In the genomic region with DNA sequence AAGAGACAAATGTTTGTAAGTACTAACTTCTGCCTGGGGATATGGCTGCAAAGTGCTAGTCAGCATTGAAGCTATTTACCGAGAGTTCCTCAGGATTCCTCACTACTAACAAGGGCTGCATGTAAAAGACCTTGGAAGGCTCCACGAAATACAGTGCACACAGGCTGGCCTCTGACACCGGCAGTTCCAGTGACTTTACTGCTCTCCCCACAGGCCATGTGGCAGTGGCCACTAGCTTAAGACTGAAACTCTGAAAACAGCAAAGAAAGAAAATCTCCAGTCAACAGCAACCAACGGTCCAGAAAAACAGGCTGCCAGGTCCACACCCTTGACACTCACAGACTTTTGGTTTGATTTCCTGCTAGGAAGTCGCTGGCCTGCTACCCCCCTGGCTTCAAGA, we compare ENCODE assay signal across 15 cellular contexts. TPM values are rescaled to one million over a fixed set of nuclear protein-coding genes. Genes with fewer than 3 reads are reported as not detected.
DNase-seq lines count a peak whose midpoint lies in the region; ATAC-seq, FAIRE-seq and TF ChIP-seq lines count a peak whose summit lies in the region.
"Had no signal": no experiment of that assay in that cellular context is flagged by ENCODE, and none has a peak within 500 bp of the region (broad histone marks: within the 10 kb centered on the region; RNA-seq: fewer than 3 reads in every experiment).

No MANE protein-coding gene starts in this region.

- H3K27ac ChIP-seq in K562 (ENCODE audit: extremely low read depth, low read depth, low read length) (no peak overlapping the region; the same call in 2 of the 3 replicates), coronary artery (no peak overlapping the region)
- H3K27ac ChIP-seq: WERI-Rb-1 had no signal

- H3K36me3 Mint-ChIP-seq in activated CD8-positive, alpha-beta T cell treated with anti-CD3 and anti-CD28 coated beads, Interleukin-2, amount 10 ng/mL, durations not matched to agents 7 days and 5 days (ENCODE audit: low read depth), result peaks cover 7% of the 10 kb centered on the region

- no peaks in the 10 kb centered on the region; the same call in 1 of the 3 replicates for H3K79me2 ChIP-seq in K562 (ENCODE audit: control insufficient read depth, insufficient read depth, low read length)

- no peak overlapping the region for H3K4me3 Mint-ChIP-seq in activated CD8-positive, alpha-beta T cell treated with anti-CD3 and anti-CD28 coated beads, Interleukin-2, amount 10 ng/mL, durations not matched to agents 7 days and 5 days
- H3K4me3 Mint-ChIP-seq: B cell had no signal

- H3K9me1 ChIP-seq in K562 (ENCODE audit: control insufficient read depth, insufficient read depth, low read length), result no peaks in the 10 kb centered on the region

- CTCF ChIA-PET in K562 (lab: Yijun Ruan, JAX; ENCODE audit: low intra/inter-chr PET ratio), result no interaction called here
- CTCF ChIA-PET in activated CD8-positive, alpha-beta T cell treated with anti-CD3 and anti-CD28 coated beads, Interleukin-2, amount 10 ng/mL, durations not matched to agents 7 days and 5 days (lab: Charles Lee), result interaction anchor here (1.2 to 1.4 kb wide), 2 partner anchors 13 to 52 kb away, joined by 4 to 5 read pairs; no protein-coding TSS in a partner anchor

- peak overlapping the region; percentile 25 for H3K4me2 ChIP-seq in K562 (ENCODE audit: insufficient read depth, low read length)

- POLR2A ChIA-PET in K562 (lab: Yijun Ruan, JAX), result interaction anchor here (0.6 to 0.7 kb wide), 2 partner anchors 29 to 583 kb away, joined by 4 read pairs; no protein-coding TSS in a partner anchor
- POLR2A ChIA-PET in activated CD8-positive, alpha-beta T cell treated with anti-CD3 and anti-CD28 coated beads, Interleukin-2, amount 10 ng/mL, durations not matched to agents 7 days and 5 days (lab: Charles Lee), result interaction anchor here (0.5 kb wide), 1 partner anchor 14 kb away, joined by 3 read pairs; no protein-coding TSS in a partner anchor

- H3K4me3 ChIP-seq in K562 (no peak overlapping the region), mucosa of descending colon (no peak overlapping the region), coronary artery (no peak overlapping the region)

- TF ChIP-seq EP300 in K562 (IDR thresholded peaks at IDR 0.05; ENCODE audit: low read length), result no peak

- peaks cover 33 to 43% of the 10 kb centered on the region in 2 experiments for H3K4me1 ChIP-seq in K562 (replicated peaks in 1 of 2; ENCODE audit: control insufficient read depth in 2 of 2, insufficient read depth in 2 of 2, low read length in 2 of 2)
- no peaks in the 10 kb centered on the region for H3K4me1 ChIP-seq in mucosa of descending colon (ENCODE audit: low read depth)

- H3K9me3 ChIP-seq in K562 (replicated peaks; ENCODE audit: control insufficient read depth, insufficient read depth, low read depth, low read length) (no peaks in the 10 kb centered on the region), mucosa of descending colon (no peaks in the 10 kb centered on the region)

- H3K9me3 Mint-ChIP-seq in activated CD8-positive, alpha-beta T cell treated with anti-CD3 and anti-CD28 coated beads, Interleukin-2, amount 10 ng/mL, durations not matched to agents 7 days and 5 days (ENCODE audit: insufficient read depth), result no peaks in the 10 kb centered on the region

- H3K9ac ChIP-seq in K562 (ENCODE audit: insufficient read depth in 1 of 2, low read depth in 2 of 2, low read length in 2 of 2), result no peak overlapping the region; a peak in 1 of 4 replicates

- peaks cover 48% of the 10 kb centered on the region for H3K4me1 Mint-ChIP-seq in activated CD8-positive, alpha-beta T cell treated with anti-CD3 and anti-CD28 coated beads, Interleukin-2, amount 10 ng/mL, durations not matched to agents 7 days and 5 days (ENCODE audit: low read depth)

- peak overlapping the region; percentile 62; the same call in 1 of the 2 replicates for H2AFZ ChIP-seq in K562 (ENCODE audit: low read depth, low read length)

- H3K27ac Mint-ChIP-seq in activated CD8-positive, alpha-beta T cell treated with anti-CD3 and anti-CD28 coated beads, Interleukin-2, amount 10 ng/mL, durations not matched to agents 7 days and 5 days, result no peak overlapping the region
- H3K27ac Mint-ChIP-seq: B cell had no signal

- peak; percentile 24 for FAIRE-seq in GM12892 (lab: Jason Lieb, UNC)
- FAIRE-seq in K562 (lab: Jason Lieb, UNC), result no peak

- TF ChIP-seq CTCF in K562 (IDR thresholded peaks at IDR 0.05 in 2 of 3, conservative IDR thresholded peaks at IDR 0.05 in 1 of 3; ENCODE audit: insufficient read depth in 2 of 3, low read depth in 1 of 3, low read length in 3 of 3) (no peak), mucosa of descending colon (IDR thresholded peaks at IDR 0.05) (no peak), coronary artery (IDR thresholded peaks at IDR 0.05) (no peak)

- 28% methylated on average over 4 of the region's 5 CpGs for WGBS in K562 (ENCODE audit: insufficient coverage, low coverage, missing lambda C conversion rate)

- no peak for TF ChIP-seq RAD21 in K562 (CRISPR knock-in tag; conservative IDR thresholded peaks at IDR 0.05 in 1 of 2, IDR thresholded peaks at IDR 0.05 in 1 of 2)

- no peaks in the 10 kb centered on the region for H3K27me3 ChIP-seq in K562 (ENCODE audit: control insufficient read depth in 2 of 2, insufficient read depth in 2 of 2, low read length in 2 of 2)

- H4K20me1 ChIP-seq in K562 (replicated peaks; ENCODE audit: control insufficient read depth, insufficient read depth, low read length), result no peaks in the 10 kb centered on the region

- intact Hi-C loops in K562 (cut with micrococcal nuclease) (no loop called here), mucosa of descending colon (cut with DNase I, micrococcal nuclease) (no loop called here)

- TF ChIP-seq POLR2A in GM12892 (IDR thresholded peaks at IDR 0.05; ENCODE audit: low read depth, low read length) (no peak), K562 (conservative IDR thresholded peaks at IDR 0.05) (no peak)

- in situ Hi-C loops in K562 (cut with MboI), result no loop called here

- DNase-seq in AG20443 (ENCODE audit: low spot score) (peak; percentile 15), GM12892 (ENCODE audit: insufficient read length) (no peak), K562 (ENCODE audit: extremely low read depth in 1 of 4, low spot score in 3 of 4) (peak in 1 of 4 experiments; percentile 8), mucosa of descending colon (no peak), NCI-H187 (lab: John Stamatoyannopoulos, UW) (no peak), coronary artery (ENCODE audit: low spot score) (no peak)
- DNase-seq in stimulated activated CD4-positive, alpha-beta T cell treated with anti-CD3 and anti-CD28 coated beads, Interleukin-4, amount 100 ng/mL, for 4 hours, result no peak
- DNase-seq in activated CD8-positive, alpha-beta T cell treated with anti-CD3 and anti-CD28 coated beads, Interleukin-2, amount 10 ng/mL, durations not matched to agents 7 days and 5 days, result no peak
- DNase-seq: amniotic stem cell, DMS79, foreskin melanocyte, midbrain, trophoblast cell, WERI-Rb-1 had no signal

- H3K36me3 ChIP-seq in K562 (ENCODE audit: control insufficient read depth, insufficient read depth, low read length), result no peaks in the 10 kb centered on the region
- H3K36me3 ChIP-seq in mucosa of descending colon (ENCODE audit: low read depth), result no peaks in the 10 kb centered on the region

- no peaks in the 10 kb centered on the region for H3K27me3 Mint-ChIP-seq in activated CD8-positive, alpha-beta T cell treated with anti-CD3 and anti-CD28 coated beads, Interleukin-2, amount 10 ng/mL, durations not matched to agents 7 days and 5 days (ENCODE audit: low read depth)
- H3K27me3 Mint-ChIP-seq: B cell had no signal

- ATAC-seq in K562 (peak; percentile 5; the same call in 1 of the 3 replicates), mucosa of descending colon (peak; percentile 31)
- ATAC-seq in activated CD8-positive, alpha-beta T cell treated with anti-CD3 and anti-CD28 coated beads, Interleukin-2, amount 10 ng/mL, durations not matched to agents 7 days and 5 days, result no peak

- no TSS peak for BruUV-seq in K562 (replicated peaks; lab: Mats Ljungman, UMichigan)

TF ChIP-seq in K562, 482 proteins besides CTCF, POLR2A, EP300 and RAD21 (continues in another document):
- TF ChIP-seq RHOXF2B (CRISPR knock-in tag; conservative IDR thresholded peaks at IDR 0.05), result no peak
- TF ChIP-seq, protein P1, sequence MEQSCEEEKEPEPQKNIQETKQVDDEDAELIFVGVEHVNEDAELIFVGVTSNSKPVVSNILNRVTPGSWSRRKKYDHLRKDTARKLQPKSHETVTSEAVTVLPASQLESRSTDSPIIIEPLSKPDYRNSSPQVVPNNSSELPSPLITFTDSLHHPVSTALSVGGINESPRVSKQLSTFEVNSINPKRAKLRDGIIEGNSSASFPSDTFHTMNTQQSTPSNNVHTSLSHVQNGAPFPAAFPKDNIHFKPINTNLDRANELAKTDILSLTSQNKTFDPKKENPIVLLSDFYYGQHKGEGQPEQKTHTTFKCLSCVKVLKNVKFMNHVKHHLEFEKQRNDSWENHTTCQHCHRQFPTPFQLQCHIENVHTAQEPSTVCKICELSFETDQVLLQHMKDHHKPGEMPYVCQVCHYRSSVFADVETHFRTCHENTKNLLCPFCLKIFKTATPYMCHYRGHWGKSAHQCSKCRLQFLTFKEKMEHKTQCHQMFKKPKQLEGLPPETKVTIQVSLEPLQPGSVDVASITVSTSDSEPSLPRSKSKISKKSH (CRISPR knock-in tag; IDR thresholded peaks at IDR 0.05), result no peak

RNA-seq across cellular contexts. Expression of a gene that starts 11.1 kb away (rescaled TPM):
- 34.5 TPM for polyA plus RNA-seq in GM12892 (2012; ENCODE audit: missing spikeins)
- total RNA-seq in K562 (2011; cell fraction: chromatin; rRNA removed; ENCODE audit: low replicate concordance), result 2.7 and 2.9 TPM in 2 replicates
- total RNA-seq in K562 (2011; cell fraction: nucleolus; rRNA removed), result 1.4 and 2.0 TPM in 2 replicates
- total RNA-seq in K562 (2011; cell fraction: nucleoplasm; rRNA removed), result 1.5 and 1.8 TPM in 2 replicates
- total RNA-seq in K562 (2014; rRNA removed) (2.9 and 3.6 TPM in 2 replicates), K562 (2014; rRNA removed; fragmentation: Illumina TruSeq; extraction: Trizol) (2.3 and 2.8 TPM in 2 replicates), K562 (2015; rRNA removed; fragmentation: Illumina TruSeq; extraction: Trizol) (2.0 and 2.1 TPM in 2 replicates), K562 (2021) (3.5 and 3.8 TPM in 2 replicates), mucosa of descending colon (10 to 100 TPM in 1 of 3 donors, 1 to 10 TPM in 2; 5.7 to 10.9 (median 8.5) TPM)
- polyA plus RNA-seq in K562 (2011; rRNA removed) (1.5 and 2.3 TPM in 2 replicates), K562 (2014; fragmentation: Illumina TruSeq; extraction: Trizol) (1.2 and 2.8 TPM in 2 replicates), K562 (2014; fragmentation: Nextera tagmentation; extraction: Ambion mirVana) (1 to 10 TPM in 1 of 2 experiments, under 1 TPM in 1; 0.77 to 1.0 TPM), K562 (2014; rRNA removed) (2.0 and 2.8 TPM in 2 replicates)
- polyA plus RNA-seq in K562 (2011; cell fraction: cytosol; rRNA removed), result 0.63 and 1.3 TPM in 2 replicates
- polyA plus RNA-seq in K562 (2011; cell fraction: nucleus; rRNA removed), result 1.9 and 2.2 TPM in 2 replicates
- 1.3 and 2.3 TPM in 2 replicates for polyA plus RNA-seq in K562 (2012)
- polyA minus RNA-seq in K562 (2011; rRNA and poly(A)+ RNA removed), result 1.6 and 2.3 TPM in 2 replicates
- 1.4 and 1.5 TPM in 2 replicates for polyA minus RNA-seq in K562 (2011; cell fraction: cytosol; rRNA and poly(A)+ RNA removed)
- 0.81 and 1.4 TPM in 2 replicates for polyA minus RNA-seq in K562 (2011; cell fraction: nucleus; rRNA and poly(A)+ RNA removed)
- 10 to 100 TPM; 10.9 to 12.1 TPM for total RNA-seq in activated CD8-positive, alpha-beta T cell treated with anti-CD3 and anti-CD28 coated beads, Interleukin-2, amount 10 ng/mL, durations not matched to agents 7 days and 5 days
